35 cellular contexts compared by ENCODE assay signal in the genomic region with DNA sequence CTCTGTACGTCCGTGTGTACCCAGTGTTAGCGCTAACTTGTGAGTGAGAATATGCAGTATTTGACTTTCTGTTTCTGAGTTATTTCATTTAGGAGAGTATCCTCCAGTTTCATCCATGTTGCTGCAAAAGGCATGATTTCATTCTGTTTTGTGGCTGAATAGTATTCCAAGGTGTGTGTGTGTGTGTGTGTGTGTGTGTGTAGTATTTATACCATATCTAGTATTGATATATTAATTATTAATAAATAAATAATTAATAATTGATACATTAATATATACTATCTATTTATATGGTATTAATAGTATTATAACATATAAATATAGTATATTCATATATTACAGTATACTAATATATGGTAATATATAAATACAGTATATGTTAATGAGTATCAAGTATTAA.
"Had no signal": no experiment of that assay in that cellular context is flagged by ENCODE, and none has a peak within 500 bp of the region (broad histone marks: within the 10 kb centered on the region; RNA-seq: fewer than 3 reads in every experiment).

No MANE protein-coding gene starts in this region.

- H3K36me3 ChIP-seq: MG63 had no signal

- H3K9ac ChIP-seq: KMS-11 had no signal

- DNase-seq: Karpas-422, Kasumi-1, KG1, MG63, MM.1S, MV-4-11, NCI-H1048, NCI-H1092, NCI-H1092 treated with DMSO at 0.1 percent for 48 hours, NCI-H1105, NCI-H1105 treated with DMSO at 0.1 percent for 48 hours, NCI-H1417, NCI-H1417 treated with DMSO at 0.1 percent for 48 hours, NCI-H1436, NCI-H1436 treated with DMSO at 0.1 percent for 48 hours, NCI-H146, NCI-H1694, NCI-H1694 treated with DMSO at 0.1 percent for 48 hours, NCI-H187, NCI-H187 treated with DMSO at 0.1 percent for 48 hours, NCI-H1930, NCI-H2029, NCI-H2029 treated with DMSO at 0.1 percent for 48 hours, NCI-H2081, NCI-H2081 treated with DMSO at 0.1 percent for 48 hours, NCI-H2107, NCI-H2171, NCI-H2171 treated with DMSO at 0.1 percent for 48 hours, NCI-H2227 treated with DMSO at 0.1 percent for 48 hours, NCI-H226, NCI-H345, NCI-H446, NCI-H446 treated with DMSO at 0.1 percent for 48 hours, NCI-H510A had no signal

- H3K4me3 ChIP-seq: MG63 had no signal

- H3K27ac ChIP-seq: KMS-11 had no signal

- H3K4me2 ChIP-seq: KMS-11 had no signal

- H3K27me3 ChIP-seq: MG63 had no signal

- H3K9me3 ChIP-seq: MG63 had no signal
